Comparison of ENCODE assay signal across 15 cellular contexts in genomic region chr9:94741856-94742255, GRCh38.
"Had no signal": no experiment of that assay in that cellular context is flagged by ENCODE, and none has a peak within 500 bp of the region (broad histone marks: within the 10 kb centered on the region; RNA-seq: fewer than 3 reads in every experiment).

No MANE protein-coding gene starts in this region.

- H3K9me3 Mint-ChIP-seq: activated naive CD4-positive, alpha-beta T cell treated with anti-CD3 and anti-CD28 coated beads, Interleukin-2, amount 50 U/mL, for 24 hours had no signal

- H3K27ac Mint-ChIP-seq: activated CD8-positive, alpha-beta T cell treated with anti-CD3 and anti-CD28 coated beads, Interleukin-2, amount 10 ng/mL, durations not matched to agents 7 days and 5 days; activated naive CD4-positive, alpha-beta T cell treated with anti-CD3 and anti-CD28 coated beads, Interleukin-2, amount 50 U/mL, for 24 hours; stimulated activated naive B cell treated with anti-CD40 and anti-IgM and Interleukin-4, amounts not matched to agents 10 μg/mL and 1 μg/mL and 100 μg/mL, for 72 hours had no signal

- H3K9me3 ChIP-seq: gastrocnemius medialis, transverse colon had no signal

- ATAC-seq: activated CD8-positive, alpha-beta T cell treated with anti-CD3 and anti-CD28 coated beads, Interleukin-2, amount 10 ng/mL, durations not matched to agents 7 days and 5 days; gastrocnemius medialis; right cardiac atrium; stimulated activated naive B cell treated with anti-CD40 and anti-IgM and Interleukin-4, amounts not matched to agents 10 μg/mL and 1 μg/mL and 100 μg/mL, for 72 hours had no signal

- FAIRE-seq: kidney had no signal

- H3K9ac ChIP-seq: parathyroid adenoma had no signal

- H3K27me3 ChIP-seq: gastrocnemius medialis, transverse colon had no signal

- H3K4me1 ChIP-seq: transverse colon had no signal

- H3K27ac ChIP-seq: coronary artery, gastrocnemius medialis, parathyroid adenoma had no signal

- H3K36me3 ChIP-seq: gastrocnemius medialis, transverse colon had no signal

- H3K4me1 Mint-ChIP-seq: activated naive CD4-positive, alpha-beta T cell treated with anti-CD3 and anti-CD28 coated beads, Interleukin-2, amount 50 U/mL, for 24 hours had no signal

- H2AFZ ChIP-seq: parathyroid adenoma had no signal

- H3K4me3 ChIP-seq: coronary artery, gastrocnemius medialis, transverse colon had no signal

- DNase-seq: activated CD4-positive, alpha-beta T cell treated with anti-CD3 and anti-CD28 coated beads for 4 hours; activated CD8-positive, alpha-beta T cell treated with anti-CD3 and anti-CD28 coated beads, Interleukin-2, amount 10 ng/mL, durations not matched to agents 7 days and 5 days; activated effector memory CD4-positive, alpha-beta T cell treated with Interleukin-2 at 50 U/mL for 16 hours; activated T-cell treated with anti-CD3 and anti-CD28 coated beads for 4 hours; central memory CD4-positive, alpha-beta T cell; effector CD8-positive, alpha-beta T cell; gastrocnemius medialis; kidney; right cardiac atrium; stimulated activated naive B cell treated with anti-CD40 and anti-IgM and Interleukin-4, amounts not matched to agents 10 μg/mL and 1 μg/mL and 100 μg/mL, for 72 hours; T-helper 1 cell; transverse colon had no signal

- H3K4me3 Mint-ChIP-seq: activated CD8-positive, alpha-beta T cell treated with anti-CD3 and anti-CD28 coated beads, Interleukin-2, amount 10 ng/mL, durations not matched to agents 7 days and 5 days; activated naive CD4-positive, alpha-beta T cell treated with anti-CD3 and anti-CD28 coated beads, Interleukin-2, amount 50 U/mL, for 24 hours; stimulated activated naive B cell treated with anti-CD40 and anti-IgM and Interleukin-4, amounts not matched to agents 10 μg/mL and 1 μg/mL and 100 μg/mL, for 72 hours had no signal

- H3K27me3 Mint-ChIP-seq: activated naive CD4-positive, alpha-beta T cell treated with anti-CD3 and anti-CD28 coated beads, Interleukin-2, amount 50 U/mL, for 24 hours; stimulated activated naive B cell treated with anti-CD40 and anti-IgM and Interleukin-4, amounts not matched to agents 10 μg/mL and 1 μg/mL and 100 μg/mL, for 72 hours had no signal
